8 cellular contexts compared by ENCODE assay signal in the genomic region with DNA sequence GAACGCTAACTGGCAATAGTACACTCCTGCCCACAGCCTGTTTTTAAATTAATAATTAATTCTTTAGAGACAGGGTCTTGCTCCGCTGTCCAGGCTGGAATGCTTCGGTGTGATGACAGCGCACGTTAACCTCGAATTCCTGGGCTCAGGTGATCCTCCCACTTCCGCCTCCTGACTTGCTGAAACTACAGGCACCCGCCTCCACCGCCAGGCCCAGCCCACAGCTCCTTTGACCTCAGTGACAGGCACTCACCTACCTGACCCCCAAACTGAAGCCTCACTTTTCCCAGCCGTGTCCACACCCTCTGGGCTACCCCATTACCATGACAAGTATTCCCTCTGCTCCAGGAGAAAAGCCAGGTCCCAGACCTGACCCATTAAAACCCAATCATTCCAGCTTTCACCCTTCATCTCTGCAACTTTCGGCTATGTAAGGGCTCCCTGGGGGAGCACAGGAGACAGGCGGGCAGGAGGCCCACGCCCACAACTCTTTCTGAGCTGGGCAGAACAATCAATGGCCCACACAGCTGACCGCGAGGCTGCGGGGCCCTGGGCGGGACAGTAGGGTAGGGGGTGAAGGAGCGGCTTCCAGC. TPM values are rescaled to one million over a fixed set of nuclear protein-coding genes. Genes with fewer than 3 reads are reported as not detected.
DNase-seq lines count a peak whose midpoint lies in the region; ATAC-seq and TF ChIP-seq lines count a peak whose summit lies in the region.

No MANE protein-coding gene starts in this region.

- peak overlapping the region; percentile 58 for H3K4me3 Mint-ChIP-seq in T-helper 1 cell treated with Interleukin-12 subunit alpha and Interleukin-12 subunit beta and Interleukin-4 antibody, amounts not matched to agents 30 μg/mL and 1 μg/mL, for 36 hours
- H3K4me3 Mint-ChIP-seq in activated CD8-positive, alpha-beta T cell treated with anti-CD3 and anti-CD28 coated beads, Interleukin-2, amount 10 ng/mL, durations not matched to agents 7 days and 5 days, result peak overlapping the region; percentile 95
- H3K4me3 Mint-ChIP-seq in stimulated activated naive CD8-positive, alpha-beta T cell treated with anti-CD3 and anti-CD28 coated beads, Interleukin-15, amount 100 ng/mL, for 72 hours, result peak overlapping the region; percentile 66 to 95

- peaks cover 28% of the 10 kb centered on the region for H3K27me3 ChIP-seq in kidney epithelial cell (ENCODE audit: control insufficient read depth, insufficient read depth, low read length)

- no peaks in the 10 kb centered on the region for H3K36me3 Mint-ChIP-seq in T-helper 1 cell treated with Interleukin-12 subunit alpha and Interleukin-12 subunit beta and Interleukin-4 antibody, amounts not matched to agents 30 μg/mL and 1 μg/mL, for 36 hours (ENCODE audit: low read depth)
- H3K36me3 Mint-ChIP-seq in activated CD8-positive, alpha-beta T cell treated with anti-CD3 and anti-CD28 coated beads, Interleukin-2, amount 10 ng/mL, durations not matched to agents 7 days and 5 days (ENCODE audit: low read depth), result peaks cover 8% of the 10 kb centered on the region

- CTCF ChIA-PET in activated CD8-positive, alpha-beta T cell treated with anti-CD3 and anti-CD28 coated beads, Interleukin-2, amount 10 ng/mL, durations not matched to agents 7 days and 5 days (lab: Charles Lee), result interaction anchor here (2.1 kb wide), 1 partner anchor 167 kb away, joined by 7 read pairs; no protein-coding TSS in a partner anchor

- no peak for TF ChIP-seq CTCF in kidney epithelial cell (IDR thresholded peaks at IDR 0.05; ENCODE audit: insufficient read depth, low read length, poor library complexity, severe bottlenecking)

- POLR2A ChIA-PET in activated CD8-positive, alpha-beta T cell treated with anti-CD3 and anti-CD28 coated beads, Interleukin-2, amount 10 ng/mL, durations not matched to agents 7 days and 5 days (lab: Charles Lee), result interaction anchor here (0.9 kb wide), 1 partner anchor 136 kb away, joined by 3 read pairs; no protein-coding TSS in a partner anchor

- peaks cover 2% of the 10 kb centered on the region for H3K36me3 ChIP-seq in kidney epithelial cell (ENCODE audit: control insufficient read depth, insufficient read depth, low read length)

- H3K9me3 Mint-ChIP-seq in T-helper 1 cell treated with Interleukin-12 subunit alpha and Interleukin-12 subunit beta and Interleukin-4 antibody, amounts not matched to agents 30 μg/mL and 1 μg/mL, for 36 hours, result no peaks in the 10 kb centered on the region
- no peaks in the 10 kb centered on the region for H3K9me3 Mint-ChIP-seq in activated CD8-positive, alpha-beta T cell treated with anti-CD3 and anti-CD28 coated beads, Interleukin-2, amount 10 ng/mL, durations not matched to agents 7 days and 5 days (ENCODE audit: insufficient read depth)
- no peaks in the 10 kb centered on the region for H3K9me3 Mint-ChIP-seq in stimulated activated naive CD8-positive, alpha-beta T cell treated with anti-CD3 and anti-CD28 coated beads, Interleukin-15, amount 100 ng/mL, for 72 hours

- no peak for ATAC-seq in activated CD8-positive, alpha-beta T cell treated with anti-CD3 and anti-CD28 coated beads, Interleukin-2, amount 10 ng/mL, durations not matched to agents 7 days and 5 days
- ATAC-seq in stimulated activated naive CD8-positive, alpha-beta T cell treated with anti-CD3 and anti-CD28 coated beads, Interleukin-15, amount 100 ng/mL, for 72 hours, result no peak
- no peak for ATAC-seq in HG02885 (IDR thresholded peaks at IDR 0.05; ENCODE audit: poor library complexity, unreplicated experiment)
- no peak for ATAC-seq in HG03139 (IDR thresholded peaks at IDR 0.05; ENCODE audit: unreplicated experiment)

- peaks cover 8% of the 10 kb centered on the region for H3K4me1 Mint-ChIP-seq in T-helper 1 cell treated with Interleukin-12 subunit alpha and Interleukin-12 subunit beta and Interleukin-4 antibody, amounts not matched to agents 30 μg/mL and 1 μg/mL, for 36 hours (ENCODE audit: low read depth)
- H3K4me1 Mint-ChIP-seq in activated CD8-positive, alpha-beta T cell treated with anti-CD3 and anti-CD28 coated beads, Interleukin-2, amount 10 ng/mL, durations not matched to agents 7 days and 5 days (ENCODE audit: low read depth), result peaks cover 17% of the 10 kb centered on the region
- H3K4me1 Mint-ChIP-seq in stimulated activated naive CD8-positive, alpha-beta T cell treated with anti-CD3 and anti-CD28 coated beads, Interleukin-15, amount 100 ng/mL, for 72 hours, result peaks cover 47% of the 10 kb centered on the region

- no peak overlapping the region for H3K27ac Mint-ChIP-seq in T-helper 1 cell treated with Interleukin-12 subunit alpha and Interleukin-12 subunit beta and Interleukin-4 antibody, amounts not matched to agents 30 μg/mL and 1 μg/mL, for 36 hours
- H3K27ac Mint-ChIP-seq in activated CD8-positive, alpha-beta T cell treated with anti-CD3 and anti-CD28 coated beads, Interleukin-2, amount 10 ng/mL, durations not matched to agents 7 days and 5 days, result peak overlapping the region; percentile 75
- peak overlapping the region in 1 of 2 donors; percentile 48 for H3K27ac Mint-ChIP-seq in stimulated activated naive CD8-positive, alpha-beta T cell treated with anti-CD3 and anti-CD28 coated beads, Interleukin-15, amount 100 ng/mL, for 72 hours

- peak overlapping the region; percentile 56 for H3K4me3 ChIP-seq in kidney epithelial cell (ENCODE audit: low read depth, low read length)

- no peak for DNase-seq in T-helper 1 cell
- DNase-seq in activated CD8-positive, alpha-beta T cell treated with anti-CD3 and anti-CD28 coated beads, Interleukin-2, amount 10 ng/mL, durations not matched to agents 7 days and 5 days, result no peak
- DNase-seq in kidney epithelial cell (ENCODE audit: low read depth), result no peak
- no peak for DNase-seq in stimulated activated naive CD8-positive, alpha-beta T cell treated with anti-CD3 and anti-CD28 coated beads, Interleukin-15, amount 100 ng/mL, for 72 hours
- DNase-seq in NCI-H187 treated with DMSO at 0.1 percent for 48 hours (lab: John Stamatoyannopoulos, UW), result no peak

- H3K27me3 Mint-ChIP-seq in T-helper 1 cell treated with Interleukin-12 subunit alpha and Interleukin-12 subunit beta and Interleukin-4 antibody, amounts not matched to agents 30 μg/mL and 1 μg/mL, for 36 hours (ENCODE audit: low read depth), result peaks cover 20% of the 10 kb centered on the region
- H3K27me3 Mint-ChIP-seq in activated CD8-positive, alpha-beta T cell treated with anti-CD3 and anti-CD28 coated beads, Interleukin-2, amount 10 ng/mL, durations not matched to agents 7 days and 5 days (ENCODE audit: low read depth), result peaks cover 14% of the 10 kb centered on the region
- H3K27me3 Mint-ChIP-seq in stimulated activated naive CD8-positive, alpha-beta T cell treated with anti-CD3 and anti-CD28 coated beads, Interleukin-15, amount 100 ng/mL, for 72 hours, result peaks cover 27% of the 10 kb centered on the region

RNA-seq across cellular contexts. Expression of gene LMNTD2, which starts 0.7 kb away (rescaled TPM):
- under 1 TPM; 0.34 to 0.81 TPM for total RNA-seq in activated CD8-positive, alpha-beta T cell treated with anti-CD3 and anti-CD28 coated beads, Interleukin-2, amount 10 ng/mL, durations not matched to agents 7 days and 5 days
- total RNA-seq in kidney epithelial cell, result 1.9 and 4.7 TPM in 2 replicates

RNA-seq across cellular contexts. Expression of gene RASSF7, which starts 1.0 kb away (rescaled TPM):
- 10 to 100 TPM; 32.2 to 36.1 TPM for total RNA-seq in activated CD8-positive, alpha-beta T cell treated with anti-CD3 and anti-CD28 coated beads, Interleukin-2, amount 10 ng/mL, durations not matched to agents 7 days and 5 days
- 72.5 and 91.7 TPM in 2 replicates for total RNA-seq in kidney epithelial cell

RNA-seq across cellular contexts. Expression of gene PHRF1, which starts 16.5 kb away (rescaled TPM):
- 10 to 100 TPM; 53.7 to 58.1 TPM for total RNA-seq in activated CD8-positive, alpha-beta T cell treated with anti-CD3 and anti-CD28 coated beads, Interleukin-2, amount 10 ng/mL, durations not matched to agents 7 days and 5 days
- 32.5 and 33.0 TPM in 2 replicates for total RNA-seq in kidney epithelial cell

RNA-seq across cellular contexts. Expression of gene LRRC56, which starts 22.5 kb away (rescaled TPM):
- 1 to 10 TPM; 1.9 to 2.2 TPM for total RNA-seq in activated CD8-positive, alpha-beta T cell treated with anti-CD3 and anti-CD28 coated beads, Interleukin-2, amount 10 ng/mL, durations not matched to agents 7 days and 5 days
- total RNA-seq in kidney epithelial cell, result 1.6 and 1.9 TPM in 2 replicates

RNA-seq across cellular contexts. Expression of gene HRAS, which starts 24.4 kb away (rescaled TPM):
- total RNA-seq in activated CD8-positive, alpha-beta T cell treated with anti-CD3 and anti-CD28 coated beads, Interleukin-2, amount 10 ng/mL, durations not matched to agents 7 days and 5 days, result 10 to 100 TPM; 58.7 to 68.9 TPM
- total RNA-seq in kidney epithelial cell, result 83.7 and 96.1 TPM in 2 replicates
